ENCODE assay signal across 6 cellular contexts in the genomic region with DNA sequence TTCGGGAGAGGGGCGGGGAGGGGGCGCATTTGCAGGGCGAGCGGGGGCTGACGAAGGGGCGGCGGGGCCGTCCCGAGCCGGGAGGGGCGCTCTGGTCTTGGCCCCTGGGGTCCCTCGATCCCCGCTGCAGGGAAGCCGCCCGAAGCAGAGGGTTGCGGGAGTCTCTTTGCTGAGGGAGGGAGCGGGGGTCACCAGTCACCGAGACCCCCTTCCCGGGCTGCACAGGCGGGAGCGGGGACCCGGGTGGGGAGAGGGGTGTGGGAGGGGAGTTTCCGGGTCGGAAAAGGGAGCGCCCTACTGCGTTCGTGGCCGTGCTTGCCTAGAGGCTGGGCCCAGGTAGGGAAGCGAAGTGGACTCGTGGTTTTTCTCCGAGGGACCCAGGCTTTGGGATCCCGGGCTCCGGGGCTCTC. TPM values are rescaled to one million over a fixed set of nuclear protein-coding genes. Genes with fewer than 3 reads are reported as not detected.
DNase-seq lines count a peak whose midpoint lies in the region; ATAC-seq and TF ChIP-seq lines count a peak whose summit lies in the region.

No MANE protein-coding gene starts in this region.

- H3K27ac ChIP-seq in brain microvascular endothelial cell, result no peak overlapping the region
- H3K27ac ChIP-seq in neural progenitor cell, result no peak overlapping the region

- peaks cover 8% of the 10 kb centered on the region for H3K79me2 ChIP-seq in neural progenitor cell (ENCODE audit: low read depth)

- ATAC-seq in HG02852 (IDR thresholded peaks at IDR 0.05; ENCODE audit: unreplicated experiment), result peak; percentile 32

- DNase-seq in AG10803 (ENCODE audit: low read depth) (no peak), brain microvascular endothelial cell (no peak), neural progenitor cell (ENCODE audit: low spot score) (no peak), NCI-H2196 (lab: John Stamatoyannopoulos, UW; ENCODE audit: unreplicated experiment) (no peak), NOMO-1 (lab: John Stamatoyannopoulos, UW; ENCODE audit: unreplicated experiment in 2 of 2) (no peak)

- peak overlapping the region; percentile 89 for H3K4me3 Mint-ChIP-seq in neural progenitor cell

- peaks cover 19% of the 10 kb centered on the region for H3K36me3 ChIP-seq in brain microvascular endothelial cell (replicated peaks)
- H3K36me3 ChIP-seq in neural progenitor cell, result no peaks in the 10 kb centered on the region

- H3K4me1 ChIP-seq in neural progenitor cell, result peaks cover 7% of the 10 kb centered on the region

- no peak overlapping the region for H3K9ac ChIP-seq in neural progenitor cell

- peaks cover 3% of the 10 kb centered on the region for H3K9me3 Mint-ChIP-seq in neural progenitor cell

- peak overlapping the region; percentile 84 for H3K4me3 ChIP-seq in AG10803 (ENCODE audit: low read length)
- H3K4me3 ChIP-seq in brain microvascular endothelial cell (ENCODE audit: low read depth, low read length), result peak overlapping the region; percentile 74
- H3K4me3 ChIP-seq in neural progenitor cell, result peak overlapping the region; percentile 86

- peaks cover 36% of the 10 kb centered on the region for H3K4me1 Mint-ChIP-seq in neural progenitor cell

- peaks cover 11% of the 10 kb centered on the region for H3K36me3 Mint-ChIP-seq in neural progenitor cell

- H2AFZ ChIP-seq in neural progenitor cell (replicated peaks), result no peak overlapping the region

- H3K27me3 ChIP-seq in brain microvascular endothelial cell (replicated peaks), result no peaks in the 10 kb centered on the region
- no peaks in the 10 kb centered on the region for H3K27me3 ChIP-seq in neural progenitor cell

- H3K27ac Mint-ChIP-seq in neural progenitor cell, result no peak overlapping the region

- in situ Hi-C loops in brain microvascular endothelial cell (cut with HindIII; ENCODE audit: low pct_ligation_motif_present, low sequenced_read_pairs), result loop anchor here (25.0 kb wide), 1 partner anchor 133 kb away; no protein-coding TSS in a partner anchor

- no peak for TF ChIP-seq CTCF in AG10803 (conservative IDR thresholded peaks at IDR 0.05; ENCODE audit: low read length)
- TF ChIP-seq CTCF in brain microvascular endothelial cell (IDR thresholded peaks at IDR 0.05; ENCODE audit: low read depth, low read length, missing control alignments), result no peak
- TF ChIP-seq CTCF in neural progenitor cell (IDR thresholded peaks at IDR 0.05), result no peak

- peaks cover 21% of the 10 kb centered on the region for H3F3A ChIP-seq in neural progenitor cell (ENCODE audit: low read depth)

- H3K27me3 Mint-ChIP-seq in neural progenitor cell (ENCODE audit: insufficient read depth, low read depth), result peaks cover 9% of the 10 kb centered on the region

- H3K4me2 ChIP-seq in neural progenitor cell, result peak overlapping the region; percentile 85

- no peaks in the 10 kb centered on the region for H3K9me3 ChIP-seq in neural progenitor cell (ENCODE audit: low read depth)

- H4K20me1 ChIP-seq in neural progenitor cell (ENCODE audit: low read depth), result no peaks in the 10 kb centered on the region

RNA-seq across cellular contexts. Expression of a gene that starts 0.4 kb away (rescaled TPM):
- total RNA-seq in neural progenitor cell (ENCODE audit: low replicate concordance), result 74.4 and 94.2 TPM in 2 replicates

RNA-seq across cellular contexts. Expression of a gene that starts 10.7 kb away (rescaled TPM):
- 0.65 and 1.6 TPM in 2 replicates for total RNA-seq in neural progenitor cell (ENCODE audit: low replicate concordance)

RNA-seq across cellular contexts. Expression of a gene that starts 25.4 kb away (rescaled TPM):
- 0.28 TPM in 1 of 2 replicates, not detected in the other for total RNA-seq in neural progenitor cell (ENCODE audit: low replicate concordance)

RNA-seq across cellular contexts. Expression of a gene that starts 27.8 kb away (rescaled TPM):
- 0.03 TPM in 1 of 2 replicates, not detected in the other for total RNA-seq in neural progenitor cell (ENCODE audit: low replicate concordance)

RNA-seq across cellular contexts. Expression of a gene that starts 46.1 kb away (rescaled TPM):
- not detected in 2 replicates for total RNA-seq in neural progenitor cell (ENCODE audit: low replicate concordance)
